ENCODE assay signal across 18 cellular contexts in the genomic region with DNA sequence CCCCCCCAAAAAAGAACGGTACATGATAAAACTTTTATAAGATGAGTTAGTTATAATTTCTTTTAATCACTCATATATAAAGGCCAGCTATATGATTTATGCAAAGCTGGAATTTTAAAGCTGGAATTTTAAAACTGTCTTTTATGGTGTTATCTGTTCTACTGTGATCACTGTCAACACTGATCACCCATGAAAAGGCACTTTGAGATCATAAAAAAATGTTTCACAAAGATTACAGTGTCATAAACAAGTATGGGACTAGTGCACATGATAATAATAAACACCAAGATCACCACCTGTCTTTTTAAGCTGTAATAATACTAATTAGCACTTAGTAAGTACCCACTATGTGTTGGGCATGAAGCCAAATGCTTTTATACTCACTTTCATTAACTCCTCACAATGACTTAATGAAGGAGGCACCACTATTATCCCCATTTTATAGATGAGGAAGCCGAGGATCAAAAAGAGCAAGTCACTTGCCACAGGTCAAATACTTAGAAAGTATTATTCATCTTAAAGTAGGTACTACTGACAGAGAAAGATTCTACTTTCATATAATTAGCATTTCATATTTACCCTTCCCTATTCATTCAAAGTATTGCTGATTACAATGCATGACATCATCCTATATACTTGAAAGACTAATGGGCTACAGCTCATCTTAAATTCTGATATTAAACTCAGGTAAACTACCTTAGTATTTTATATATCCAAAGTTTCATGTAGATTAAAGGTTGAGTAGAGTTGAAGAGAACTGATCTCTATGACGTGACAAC.
"Had no signal": no experiment of that assay in that cellular context is flagged by ENCODE, and none has a peak within 500 bp of the region (broad histone marks: within the 10 kb centered on the region; RNA-seq: fewer than 3 reads in every experiment).

No MANE protein-coding gene starts in this region.

- H3K36me3 ChIP-seq: pancreas, tibial artery, upper lobe of left lung, uterus had no signal

- H3K4me3 ChIP-seq: lung, pancreas, tibial artery, upper lobe of left lung, uterus had no signal

- H3K27ac Mint-ChIP-seq: nephron; progenitor cell of endocrine pancreas; stimulated activated effector memory CD8-positive, alpha-beta T cell treated with anti-CD3 and anti-CD28 coated beads, Interleukin-12 subunit alpha, Interleukin-12 subunit beta, amount 100 ng/mL, for 72 hours had no signal

- H3K9me3 Mint-ChIP-seq: nephron; stimulated activated effector memory CD8-positive, alpha-beta T cell treated with anti-CD3 and anti-CD28 coated beads, Interleukin-12 subunit alpha, Interleukin-12 subunit beta, amount 100 ng/mL, for 72 hours had no signal

- DNase-seq: foreskin keratinocyte; kidney; left cardiac atrium; left ventricle myocardium superior; mesendoderm; occipital lobe; right cardiac atrium; stimulated activated CD4-positive, alpha-beta T cell treated with anti-CD3 and anti-CD28 coated beads, Interleukin-4, amount 100 ng/mL, for 1 hour; stimulated activated CD8-positive, alpha-beta memory T cell treated with anti-CD3 and anti-CD28 coated beads, Interleukin-4, amount 100 ng/mL, for 48 hours; stimulated activated naive CD8-positive, alpha-beta T cell treated with anti-CD3 and anti-CD28 coated beads, Interleukin-15, Interleukin-2, amounts not matched to agents 100 U/mL and 50 U/mL, for 24 hours; tibial artery; upper lobe of left lung; uterus had no signal

- H3K36me3 Mint-ChIP-seq: stimulated activated effector memory CD8-positive, alpha-beta T cell treated with anti-CD3 and anti-CD28 coated beads, Interleukin-12 subunit alpha, Interleukin-12 subunit beta, amount 100 ng/mL, for 72 hours had no signal

- H3K27ac ChIP-seq: foreskin keratinocyte, tibial artery, upper lobe of left lung, uterus had no signal

- H3K9me3 ChIP-seq: pancreas, tibial artery, upper lobe of left lung, uterus had no signal

- ATAC-seq: foreskin keratinocyte; left cardiac atrium; left ventricle myocardium superior; stimulated activated effector memory CD8-positive, alpha-beta T cell treated with anti-CD3 and anti-CD28 coated beads, Interleukin-12 subunit alpha, Interleukin-12 subunit beta, amount 100 ng/mL, for 72 hours; stimulated activated naive CD8-positive, alpha-beta T cell treated with anti-CD3 and anti-CD28 coated beads, Interleukin-15, Interleukin-2, amounts not matched to agents 100 U/mL and 50 U/mL, for 24 hours had no signal

- H3K4me1 ChIP-seq: tibial artery, upper lobe of left lung, uterus had no signal

- H3K4me1 Mint-ChIP-seq: nephron; stimulated activated effector memory CD8-positive, alpha-beta T cell treated with anti-CD3 and anti-CD28 coated beads, Interleukin-12 subunit alpha, Interleukin-12 subunit beta, amount 100 ng/mL, for 72 hours had no signal

- H3K27me3 ChIP-seq: foreskin keratinocyte, pancreas, tibial artery, upper lobe of left lung, uterus had no signal

- FAIRE-seq: kidney, pancreas had no signal

- H3K4me3 Mint-ChIP-seq: nephron; stimulated activated effector memory CD8-positive, alpha-beta T cell treated with anti-CD3 and anti-CD28 coated beads, Interleukin-12 subunit alpha, Interleukin-12 subunit beta, amount 100 ng/mL, for 72 hours had no signal
